17 cellular contexts compared by ENCODE assay signal in the genomic region with DNA sequence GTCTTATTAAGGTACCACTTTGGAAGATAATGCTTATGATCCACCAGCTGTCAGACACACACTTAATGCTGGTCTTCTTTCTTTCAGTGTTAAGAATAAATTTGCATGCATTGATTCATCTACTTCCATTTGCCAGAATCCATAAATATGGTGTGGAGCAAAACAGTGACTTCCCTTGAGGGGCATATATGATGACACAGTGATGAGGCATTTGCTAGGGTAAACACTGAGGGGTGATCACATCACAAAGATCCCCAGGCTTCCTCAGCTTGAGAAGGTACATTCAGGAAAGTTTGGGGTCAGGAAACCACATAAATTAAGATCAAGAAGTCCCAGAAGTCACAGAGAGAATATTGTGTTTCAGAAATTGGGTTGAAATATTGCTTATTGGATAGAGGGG. TPM values are rescaled to one million over a fixed set of nuclear protein-coding genes. Genes with fewer than 3 reads are reported as not detected.
DNase-seq lines count a peak whose midpoint lies in the region; ATAC-seq, FAIRE-seq and TF ChIP-seq lines count a peak whose summit lies in the region.
"Had no signal": no experiment of that assay in that cellular context is flagged by ENCODE, and none has a peak within 500 bp of the region (broad histone marks: within the 10 kb centered on the region; RNA-seq: fewer than 3 reads in every experiment).

No MANE protein-coding gene starts in this region.

- H3K4me3 ChIP-seq in uterus, result no peak overlapping the region
- H3K4me3 ChIP-seq: cardiac muscle cell, GM23338, neural progenitor cell, Peyer's patch had no signal

- intact Hi-C loops in uterus (cut with DNase I; ENCODE audit: low total_unique reads), result no loop called here

- peaks cover 46% of the 10 kb centered on the region for H3K36me3 Mint-ChIP-seq in activated T-cell treated with anti-CD3 and anti-CD28 coated beads, Interleukin-2, amount 50 U/mL, for 4 hours (ENCODE audit: insufficient read depth)
- H3K36me3 Mint-ChIP-seq in activated naive CD8-positive, alpha-beta T cell treated with anti-CD3 and anti-CD28 coated beads, Interleukin-2, amount 50 U/mL, for 24 hours (ENCODE audit: low read depth), result peaks cover 61% of the 10 kb centered on the region
- peaks cover 6% of the 10 kb centered on the region for H3K36me3 Mint-ChIP-seq in stimulated activated memory B cell treated with anti-CD40 and anti-IgM and Interleukin-4, amounts not matched to agents 10 μg/mL and 1 μg/mL and 100 μg/mL, for 72 hours
- H3K36me3 Mint-ChIP-seq: memory B cell, neural progenitor cell had no signal

- H3K27ac Mint-ChIP-seq in activated naive CD8-positive, alpha-beta T cell treated with anti-CD3 and anti-CD28 coated beads, Interleukin-2, amount 50 U/mL, for 24 hours, result peak overlapping the region; percentile 93
- H3K27ac Mint-ChIP-seq in stimulated activated memory B cell treated with anti-CD40 and anti-IgM and Interleukin-4, amounts not matched to agents 10 μg/mL and 1 μg/mL and 100 μg/mL, for 72 hours, result peak overlapping the region; percentile 82
- H3K27ac Mint-ChIP-seq: GM23338, memory B cell, neural progenitor cell had no signal

- TF ChIP-seq POLR2A in uterus (IDR thresholded peaks at IDR 0.05), result no peak

- H3K9me3 Mint-ChIP-seq in activated T-cell treated with anti-CD3 and anti-CD28 coated beads, Interleukin-2, amount 50 U/mL, for 4 hours, result peaks cover 3% of the 10 kb centered on the region
- H3K9me3 Mint-ChIP-seq in activated naive CD8-positive, alpha-beta T cell treated with anti-CD3 and anti-CD28 coated beads, Interleukin-2, amount 50 U/mL, for 24 hours, result peaks cover 4% of the 10 kb centered on the region
- no peaks in the 10 kb centered on the region for H3K9me3 Mint-ChIP-seq in stimulated activated memory B cell treated with anti-CD40 and anti-IgM and Interleukin-4, amounts not matched to agents 10 μg/mL and 1 μg/mL and 100 μg/mL, for 72 hours
- H3K9me3 Mint-ChIP-seq: GM23338, memory B cell, neural progenitor cell had no signal

- no peak for FAIRE-seq in urothelium cell line (lab: Jason Lieb, UNC)
- FAIRE-seq: HepG2 had no signal

- H3K4me1 ChIP-seq in uterus, result no peaks in the 10 kb centered on the region
- H3K4me1 ChIP-seq: neural progenitor cell, Peyer's patch had no signal

- no peaks in the 10 kb centered on the region for H3K27me3 ChIP-seq in uterus
- H3K27me3 ChIP-seq: cardiac muscle cell, neural progenitor cell, Peyer's patch had no signal

- no peaks in the 10 kb centered on the region for H3K9me3 ChIP-seq in uterus
- H3K9me3 ChIP-seq: Peyer's patch had no signal

- no peak for TF ChIP-seq CTCF in uterus (IDR thresholded peaks at IDR 0.05)

- peaks cover 79% of the 10 kb centered on the region for H3K4me1 Mint-ChIP-seq in activated T-cell treated with anti-CD3 and anti-CD28 coated beads, Interleukin-2, amount 50 U/mL, for 4 hours (ENCODE audit: low read depth)
- peaks cover 94% of the 10 kb centered on the region for H3K4me1 Mint-ChIP-seq in activated naive CD8-positive, alpha-beta T cell treated with anti-CD3 and anti-CD28 coated beads, Interleukin-2, amount 50 U/mL, for 24 hours
- H3K4me1 Mint-ChIP-seq in stimulated activated memory B cell treated with anti-CD40 and anti-IgM and Interleukin-4, amounts not matched to agents 10 μg/mL and 1 μg/mL and 100 μg/mL, for 72 hours, result peaks cover 40% of the 10 kb centered on the region
- H3K4me1 Mint-ChIP-seq: neural progenitor cell had no signal

- H3K4me3 Mint-ChIP-seq in activated T-cell treated with anti-CD3 and anti-CD28 coated beads, Interleukin-2, amount 50 U/mL, for 4 hours, result peak overlapping the region; percentile 58
- H3K4me3 Mint-ChIP-seq in activated naive CD8-positive, alpha-beta T cell treated with anti-CD3 and anti-CD28 coated beads, Interleukin-2, amount 50 U/mL, for 24 hours, result peak overlapping the region; percentile 65
- H3K4me3 Mint-ChIP-seq in stimulated activated memory B cell treated with anti-CD40 and anti-IgM and Interleukin-4, amounts not matched to agents 10 μg/mL and 1 μg/mL and 100 μg/mL, for 72 hours, result no peak overlapping the region
- H3K4me3 Mint-ChIP-seq: GM23338, memory B cell, neural progenitor cell had no signal

- ATAC-seq in activated T-cell treated with anti-CD3 and anti-CD28 coated beads, Interleukin-2, amount 50 U/mL, for 4 hours, result peak; percentile 76 to 85
- ATAC-seq in activated naive CD8-positive, alpha-beta T cell treated with anti-CD3 and anti-CD28 coated beads, Interleukin-2, amount 50 U/mL, for 24 hours, result peak; percentile 77
- no peak for ATAC-seq in stimulated activated memory B cell treated with anti-CD40 and anti-IgM and Interleukin-4, amounts not matched to agents 10 μg/mL and 1 μg/mL and 100 μg/mL, for 72 hours
- no peak for ATAC-seq in GM21576 (IDR thresholded peaks at IDR 0.05; ENCODE audit: unreplicated experiment)
- ATAC-seq: GM23338, HepG2 had no signal

- no peaks in the 10 kb centered on the region for H3K27me3 Mint-ChIP-seq in activated T-cell treated with anti-CD3 and anti-CD28 coated beads, Interleukin-2, amount 50 U/mL, for 4 hours (ENCODE audit: low read depth)
- H3K27me3 Mint-ChIP-seq in activated naive CD8-positive, alpha-beta T cell treated with anti-CD3 and anti-CD28 coated beads, Interleukin-2, amount 50 U/mL, for 24 hours, result no peaks in the 10 kb centered on the region
- no peaks in the 10 kb centered on the region for H3K27me3 Mint-ChIP-seq in stimulated activated memory B cell treated with anti-CD40 and anti-IgM and Interleukin-4, amounts not matched to agents 10 μg/mL and 1 μg/mL and 100 μg/mL, for 72 hours

- no peaks in the 10 kb centered on the region for H3K36me3 ChIP-seq in uterus
- H3K36me3 ChIP-seq: cardiac muscle cell, neural progenitor cell, Peyer's patch had no signal

- H3K27ac ChIP-seq in uterus, result no peak overlapping the region
- H3K27ac ChIP-seq: cardiac muscle cell, neural progenitor cell, Peyer's patch had no signal

- DNase-seq in activated T-cell treated with anti-CD3 and anti-CD28 coated beads, Interleukin-2, amount 50 U/mL, for 4 hours, result no peak
- no peak for DNase-seq in activated T-cell treated with anti-CD3 and anti-CD28 coated beads, Interleukin-2, amount 50 U/mL, for 48 hours
- DNase-seq in HS-5 (ENCODE audit: low read depth) (peak; percentile 49), uterus (no peak), urothelium cell line (ENCODE audit: low spot score) (no peak)
- DNase-seq in activated naive CD8-positive, alpha-beta T cell treated with anti-CD3 and anti-CD28 coated beads, Interleukin-2, amount 50 U/mL, for 24 hours, result no peak
- DNase-seq: activated CD4-positive, CD25-positive, alpha-beta regulatory T cell treated with anti-CD3 and anti-CD28 coated beads, Interleukin-2, amount 50 U/mL, for 72 hours; activated gamma-delta T cell treated with Interleukin-2 at 50 U/mL for 16 hours; NCI-H2107; Peyer's patch had no signal

RNA-seq across cellular contexts. Expression of a gene that starts 9.9 kb away (rescaled TPM):
- total RNA-seq in activated T-cell treated with anti-CD3 and anti-CD28 coated beads, Interleukin-2, amount 50 U/mL, for 4 hours, result 100 to 1,000 TPM; 180 to 336 (median 325) TPM
- under 1 TPM in 1 of 4 donors, not detected in 3; 0.35 TPM for total RNA-seq in uterus
- total RNA-seq: cardiac muscle cell, GM23338, Peyer's patch had no signal

Comparison
In these comparisons a context has a peak if more than half of its experiments do, and no peak if none do; other contexts are left out.
1. ATAC-seq: peak in activated T-cell treated with anti-CD3 and anti-CD28 coated beads, Interleukin-2, amount 50 U/mL, for 4 hours (2 of 2) and activated naive CD8-positive, alpha-beta T cell treated with anti-CD3 and anti-CD28 coated beads, Interleukin-2, amount 50 U/mL, for 24 hours (single experiment); none in stimulated activated memory B cell treated with anti-CD40 and anti-IgM and Interleukin-4, amounts not matched to agents 10 μg/mL and 1 μg/mL and 100 μg/mL, for 72 hours (single experiment) and GM21576 (single experiment).
2. RNA of a gene that starts 9.9 kb away (total RNA-seq): 180 to 336 TPM in activated T-cell treated with anti-CD3 and anti-CD28 coated beads, Interleukin-2, amount 50 U/mL, for 4 hours; 0.35 TPM in uterus; every median in the first group is over 100 times any median in the second.